Comparison of ENCODE assay signal across 21 cellular contexts in the genomic region with DNA sequence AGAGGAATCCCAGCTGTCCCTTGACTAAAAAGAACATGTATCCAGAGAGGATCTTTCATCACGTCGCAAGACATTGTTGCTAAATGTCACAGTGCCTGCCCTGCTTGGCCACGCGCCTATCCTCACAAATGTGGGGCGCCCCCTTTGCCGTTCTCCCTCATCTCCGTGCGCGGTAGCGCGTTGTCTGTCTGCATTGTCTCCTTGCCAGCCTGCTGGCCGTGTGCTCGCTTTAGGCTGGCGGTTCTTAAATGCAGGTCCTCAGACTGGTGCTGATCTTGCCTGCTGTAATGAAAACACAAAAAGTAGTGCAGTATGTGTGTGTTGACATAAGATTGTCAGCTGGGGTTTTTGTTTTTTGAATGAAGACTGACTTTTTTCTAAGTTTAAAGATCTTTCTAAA.
"Had no signal": no experiment of that assay in that cellular context is flagged by ENCODE, and none has a peak within 500 bp of the region (broad histone marks: within the 10 kb centered on the region; RNA-seq: fewer than 3 reads in every experiment).

No MANE protein-coding gene starts in this region.

- H3K27me3 ChIP-seq: adrenal gland, heart left ventricle, neutrophil, ovary had no signal

- H3K4me1 ChIP-seq: adrenal gland, prostate gland had no signal

- H3K4me1 Mint-ChIP-seq: activated B cell treated with CpG ODN at 0.5 μM for 24 hours; activated naive CD4-positive, alpha-beta T cell treated with anti-CD3 and anti-CD28 coated beads, Interleukin-2, amount 50 U/mL, for 24 hours; endodermal cell; natural killer cell had no signal

- H3K27me3 Mint-ChIP-seq: activated B cell treated with CpG ODN at 0.5 μM for 24 hours; activated CD4-positive, alpha-beta memory T cell treated with anti-CD3 and anti-CD28 coated beads for 36 hours; activated naive CD4-positive, alpha-beta T cell treated with anti-CD3 and anti-CD28 coated beads, Interleukin-2, amount 50 U/mL, for 24 hours had no signal

- H3K4me3 Mint-ChIP-seq: activated B cell treated with CpG ODN at 0.5 μM for 24 hours; activated CD4-positive, alpha-beta memory T cell treated with anti-CD3 and anti-CD28 coated beads for 36 hours; activated naive CD4-positive, alpha-beta T cell treated with anti-CD3 and anti-CD28 coated beads, Interleukin-2, amount 50 U/mL, for 24 hours; endodermal cell; natural killer cell had no signal

- H3K9me3 ChIP-seq: adrenal gland, heart left ventricle, neutrophil, ovary, prostate gland, thoracic aorta had no signal

- H3K27ac Mint-ChIP-seq: activated B cell treated with CpG ODN at 0.5 μM for 24 hours; activated CD4-positive, alpha-beta memory T cell treated with anti-CD3 and anti-CD28 coated beads for 36 hours; activated naive CD4-positive, alpha-beta T cell treated with anti-CD3 and anti-CD28 coated beads, Interleukin-2, amount 50 U/mL, for 24 hours; endodermal cell; natural killer cell had no signal

- H3K9me3 Mint-ChIP-seq: activated B cell treated with CpG ODN at 0.5 μM for 24 hours; activated CD4-positive, alpha-beta memory T cell treated with anti-CD3 and anti-CD28 coated beads for 36 hours; activated naive CD4-positive, alpha-beta T cell treated with anti-CD3 and anti-CD28 coated beads, Interleukin-2, amount 50 U/mL, for 24 hours; endodermal cell; natural killer cell had no signal

- ATAC-seq: heart left ventricle, left cardiac atrium, natural killer cell had no signal

- H3K27ac ChIP-seq: adrenal gland, heart left ventricle, neutrophil, ovary, prostate gland, thoracic aorta had no signal

- DNase-seq: activated B cell treated with CpG ODN at 0.5 μM for 24 hours; activated CD4-positive, alpha-beta memory T cell treated with anti-CD3 and anti-CD28 coated beads for 36 hours; activated CD4-positive, alpha-beta T cell treated with anti-CD3 and anti-CD28 coated beads for 4 hours; activated gamma-delta T cell treated with Interleukin-2 at 50 U/mL for 16 hours; activated T-cell treated with anti-CD3 and anti-CD28 coated beads for 4 hours; adrenal gland; endodermal cell; heart left ventricle; islet precursor cell; left cardiac atrium; midbrain; natural killer cell; ovary; stimulated activated CD4-positive, alpha-beta T cell treated with anti-CD3 and anti-CD28 coated beads, Interleukin-2, amount 100 ng/mL, for 48 hours; stimulated activated CD8-positive, alpha-beta memory T cell treated with anti-CD3 and anti-CD28 coated beads, Interleukin-4, amount 100 ng/mL, for 48 hours; stimulated activated naive CD4-positive, alpha-beta T cell treated with Interleukin-2 at 50 U/mL for 16 hours; T-helper 9 cell had no signal

- H3K4me3 ChIP-seq: adrenal gland, heart left ventricle, ovary, prostate gland, thoracic aorta had no signal

- H3K36me3 ChIP-seq: ovary had no signal
